24 cellular contexts compared by ENCODE assay signal in the genomic region with DNA sequence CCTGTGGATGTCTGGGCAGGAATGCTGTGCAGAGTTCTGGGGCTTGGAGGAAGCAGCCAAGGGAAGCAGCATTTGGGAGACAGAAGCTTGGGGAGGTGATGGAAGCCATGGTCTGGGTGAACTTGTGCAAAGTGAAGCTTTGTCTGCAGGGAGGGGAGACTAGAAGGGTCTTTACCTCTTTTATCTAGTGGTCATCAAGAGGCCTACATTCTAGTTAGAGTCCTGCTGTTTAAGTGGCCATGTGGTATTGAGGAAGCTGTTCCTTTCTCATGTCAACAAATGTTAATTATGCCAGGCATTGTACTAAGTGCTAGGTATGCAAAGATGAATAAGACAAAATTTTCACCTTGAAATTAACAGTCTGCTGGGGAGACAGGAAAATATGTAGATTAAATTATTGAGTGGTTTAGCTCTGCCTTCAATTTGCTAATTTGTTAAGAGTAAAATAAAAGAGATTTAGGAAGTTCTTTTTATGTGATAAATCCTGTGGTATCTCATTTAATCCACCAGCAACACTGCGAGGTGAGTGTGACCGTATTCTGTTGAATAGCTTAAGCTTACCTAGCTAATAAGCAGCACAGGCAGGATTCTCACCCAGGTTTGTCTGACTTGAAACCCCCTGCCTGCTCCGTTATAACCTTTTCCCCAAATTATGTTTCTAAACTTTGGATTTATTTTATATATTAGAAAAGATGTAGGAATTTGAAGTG. TPM values are rescaled to one million over a fixed set of nuclear protein-coding genes. Genes with fewer than 3 reads are reported as not detected.
A peak's percentile ranks its signal among the peaks of the same experiment; 100 is the strongest.
DNase-seq lines count a peak whose midpoint lies in the region; ATAC-seq, FAIRE-seq and TF ChIP-seq lines count a peak whose summit lies in the region.
"Had no signal": no experiment of that assay in that cellular context is flagged by ENCODE, and none has a peak within 500 bp of the region (broad histone marks: within the 10 kb centered on the region; RNA-seq: fewer than 3 reads in every experiment).

No MANE protein-coding gene starts in this region.

- H3K4me1 ChIP-seq in kidney (ENCODE audit: control insufficient read depth in 1 of 2, insufficient read depth in 1 of 2, low read depth in 1 of 2, low read length in 2 of 2): peaks cover 11 to 12% of the 10 kb centered on the region in 2 donors

- H3K9me3 ChIP-seq in kidney (ENCODE audit: control insufficient read depth in 1 of 2, low read length in 2 of 2): no peaks in the 10 kb centered on the region
- H3K9me3 ChIP-seq: A549, BLaER1, breast epithelium, mucosa of descending colon, upper lobe of right lung had no signal

- H3K4me1 Mint-ChIP-seq in natural killer cell (peaks cover 81 to 83% of the 10 kb centered on the region in 2 donors), WTC11 (peaks cover 49% of the 10 kb centered on the region), memory B cell (peaks cover 66% of the 10 kb centered on the region), type B pancreatic cell (ENCODE audit: unreplicated experiment) (peaks cover 59% of the 10 kb centered on the region)
- peaks cover 60 to 68% of the 10 kb centered on the region in 2 donors for H3K4me1 Mint-ChIP-seq in natural killer cell treated with Interleukin-12 subunit alpha and Interleukin-12 subunit beta and Interleukin-15 and Interleukin-18, amount 100 ng/mL, for 72 hours (ENCODE audit: low read depth in 2 of 2)

- CTCF ChIA-PET in WTC11 (lab: Charles Lee): interaction anchor here (1.1 to 1.9 kb wide), 4 partner anchors 14 to 123 kb away, joined by 3 to 5 read pairs (median 4); no protein-coding TSS in a partner anchor

- H3K27me3 Mint-ChIP-seq in natural killer cell (ENCODE audit: low read depth in 2 of 2) (no peaks in the 10 kb centered on the region), WTC11 (ENCODE audit: low read depth) (no peaks in the 10 kb centered on the region), memory B cell (no peaks in the 10 kb centered on the region), type B pancreatic cell (no peaks in the 10 kb centered on the region)
- H3K27me3 Mint-ChIP-seq in natural killer cell treated with Interleukin-12 subunit alpha and Interleukin-12 subunit beta and Interleukin-15 and Interleukin-18, amount 100 ng/mL, for 72 hours: no peaks in the 10 kb centered on the region

- H3K9ac ChIP-seq in kidney (ENCODE audit: low read length in 2 of 2): no peak overlapping the region
- H3K9ac ChIP-seq: BLaER1, GM23248 had no signal

- DNase-seq in natural killer cell (no peak), WTC11 (ENCODE audit: low spot score) (no peak), memory B cell (ENCODE audit: low spot score in 2 of 2) (no peak), type B pancreatic cell (ENCODE audit: extremely low spot score, unreplicated experiment) (no peak), kidney (no peak), T-helper 9 cell (no peak)
- DNase-seq in natural killer cell treated with Interleukin-12 subunit alpha and Interleukin-12 subunit beta and Interleukin-15 and Interleukin-18, amount 100 ng/mL, for 72 hours (ENCODE audit: low spot score): no peak
- no peak for DNase-seq in stimulated activated CD4-positive, alpha-beta T cell treated with anti-CD3 and anti-CD28 coated beads, Interleukin-1b, Interleukin-23, amount 100 ng/mL, for 48 hours
- DNase-seq: activated CD4-positive, alpha-beta T cell treated with anti-CD3 and anti-CD28 coated beads, Interleukin-2, amount 50 U/mL, for 4 hours; activated CD8-positive, alpha-beta memory T cell treated with anti-CD3 and anti-CD28 coated beads, Interleukin-2, amount 50 U/mL, for 48 hours; cortex of kidney; GM23248; mucosa of descending colon; NCI-H1105 treated with DMSO at 0.1 percent for 48 hours; NCI-H2081 treated with DMSO at 0.1 percent for 48 hours; RPMI8226; small intestine; stimulated activated CD4-positive, alpha-beta T cell treated with anti-CD3 and anti-CD28 coated beads, Interleukin-2, amount 100 ng/mL, for 48 hours; upper lobe of right lung had no signal

- no peak overlapping the region for H3K27ac ChIP-seq in kidney (ENCODE audit: low read depth in 2 of 2, low read length in 2 of 2)
- H3K27ac ChIP-seq: A549, BLaER1, breast epithelium, GM23248, SK-N-MC, upper lobe of right lung had no signal

- H3K4me3 Mint-ChIP-seq in natural killer cell: peak overlapping the region; percentile 52
- no peak overlapping the region for H3K4me3 Mint-ChIP-seq in natural killer cell treated with Interleukin-12 subunit alpha and Interleukin-12 subunit beta and Interleukin-15 and Interleukin-18, amount 100 ng/mL, for 72 hours
- H3K4me3 Mint-ChIP-seq in WTC11: no peak overlapping the region
- no peak overlapping the region for H3K4me3 Mint-ChIP-seq in memory B cell
- H3K4me3 Mint-ChIP-seq in type B pancreatic cell: no peak overlapping the region

- H3K36me3 Mint-ChIP-seq in natural killer cell (no peaks in the 10 kb centered on the region), WTC11 (no peaks in the 10 kb centered on the region), memory B cell (peaks cover 7% of the 10 kb centered on the region), type B pancreatic cell (peaks cover 20% of the 10 kb centered on the region)
- no peaks in the 10 kb centered on the region for H3K36me3 Mint-ChIP-seq in natural killer cell treated with Interleukin-12 subunit alpha and Interleukin-12 subunit beta and Interleukin-15 and Interleukin-18, amount 100 ng/mL, for 72 hours

- H3K36me3 ChIP-seq in kidney (ENCODE audit: control insufficient read depth in 1 of 2, insufficient read depth in 2 of 2, low read length in 2 of 2): no peaks in the 10 kb centered on the region
- H3K36me3 ChIP-seq: breast epithelium, upper lobe of right lung had no signal

- ATAC-seq in natural killer cell (no peak), WTC11 (peak; percentile 70), memory B cell (ENCODE audit: low read depth) (no peak)
- ATAC-seq in natural killer cell treated with Interleukin-12 subunit alpha and Interleukin-12 subunit beta and Interleukin-15 and Interleukin-18, amount 100 ng/mL, for 72 hours: no peak
- ATAC-seq: A549, mucosa of descending colon, upper lobe of right lung had no signal

- H3K9me3 Mint-ChIP-seq in natural killer cell (no peaks in the 10 kb centered on the region), WTC11 (no peaks in the 10 kb centered on the region), memory B cell (no peaks in the 10 kb centered on the region), type B pancreatic cell (peaks cover 3% of the 10 kb centered on the region)
- no peaks in the 10 kb centered on the region for H3K9me3 Mint-ChIP-seq in natural killer cell treated with Interleukin-12 subunit alpha and Interleukin-12 subunit beta and Interleukin-15 and Interleukin-18, amount 100 ng/mL, for 72 hours

- H3K4me3 ChIP-seq in kidney (ENCODE audit: low read length in 2 of 2): no peak overlapping the region
- H3K4me3 ChIP-seq: A549, BLaER1, breast epithelium, GM23248, mucosa of descending colon, SK-N-MC, upper lobe of right lung had no signal

- FAIRE-seq in kidney (lab: Jason Lieb, UNC): no peak
- FAIRE-seq: A549, D721Med, small intestine had no signal

- H3K27ac Mint-ChIP-seq in natural killer cell (peak overlapping the region; percentile 11 to 65), WTC11 (no peak overlapping the region), memory B cell (peak overlapping the region; percentile 39), type B pancreatic cell (peak overlapping the region; percentile 1)
- H3K27ac Mint-ChIP-seq in natural killer cell treated with Interleukin-12 subunit alpha and Interleukin-12 subunit beta and Interleukin-15 and Interleukin-18, amount 100 ng/mL, for 72 hours: no peak overlapping the region

- intact Hi-C loops in natural killer cell (cut with micrococcal nuclease) (no loop called here), kidney (cut with DNase I) (no loop called here)

- POLR2A ChIA-PET in WTC11 (lab: Charles Lee): no interaction called here

- TF ChIP-seq CTCF in natural killer cell (IDR thresholded peaks at IDR 0.05) (no peak), WTC11 (IDR thresholded peaks at IDR 0.05) (no peak), type B pancreatic cell (conservative IDR thresholded peaks at IDR 0.05) (no peak), kidney (IDR thresholded peaks at IDR 0.05; ENCODE audit: borderline replicate concordance, extremely low read depth, insufficient read depth) (no peak)

TF ChIP-seq in WTC11, 78 proteins besides CTCF, POLR2A, EP300 and RAD21 (continues in another document):
- TF ChIP-seq NFATC4 (CRISPR knock-in tag; IDR thresholded peaks at IDR 0.05) (no peak), ZNF121 (CRISPR knock-in tag; IDR thresholded peaks at IDR 0.05) (no peak), FOXJ3 (CRISPR knock-in tag; IDR thresholded peaks at IDR 0.05; ENCODE audit: borderline replicate concordance) (no peak), GTF2I (CRISPR knock-in tag; conservative IDR thresholded peaks at IDR 0.05) (no peak), KAT7 (CRISPR knock-in tag; IDR thresholded peaks at IDR 0.05; ENCODE audit: borderline replicate concordance) (no peak), ZBTB21 (CRISPR knock-in tag; IDR thresholded peaks at IDR 0.05; ENCODE audit: borderline replicate concordance) (no peak), ZNF671 (CRISPR knock-in tag; IDR thresholded peaks at IDR 0.05) (no peak), SP1 (CRISPR knock-in tag; conservative IDR thresholded peaks at IDR 0.05) (no peak), ZNF423 (CRISPR knock-in tag; IDR thresholded peaks at IDR 0.05) (no peak)
- TF ChIP-seq, protein P1, sequence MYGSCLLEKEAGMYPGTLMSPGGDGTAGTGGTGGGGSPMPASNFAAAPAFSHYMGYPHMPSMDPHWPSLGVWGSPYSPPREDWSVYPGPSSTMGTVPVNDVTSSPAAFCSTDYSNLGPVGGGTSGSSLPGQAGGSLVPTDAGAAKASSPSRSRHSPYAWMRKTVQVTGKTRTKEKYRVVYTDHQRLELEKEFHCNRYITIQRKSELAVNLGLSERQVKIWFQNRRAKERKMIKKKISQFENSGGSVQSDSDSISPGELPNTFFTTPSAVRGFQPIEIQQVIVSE (CRISPR knock-in tag; IDR thresholded peaks at IDR 0.05; ENCODE audit: borderline replicate concordance): no peak

RNA-seq across cellular contexts. Expression of a gene that starts 43.1 kb away (rescaled TPM):
- total RNA-seq in natural killer cell (100 to 1,000 TPM; 180 to 201 (median 189) TPM), WTC11 (2021) (53.8 to 60.3 TPM (median 55.9 TPM) in 3 replicates), type B pancreatic cell (ENCODE audit: low replicate concordance) (66.2 and 97.2 TPM in 2 replicates), kidney (110 TPM)
- total RNA-seq in natural killer cell treated with Interleukin-12 subunit alpha and Interleukin-12 subunit beta and Interleukin-15 and Interleukin-18, amount 100 ng/mL, for 72 hours: 100 to 1,000 TPM in 1 of 2 donors, 10 to 100 TPM in 1; 92.3 to 129 TPM
- 16.4 TPM for polyA plus RNA-seq in kidney (ENCODE audit: insufficient read depth, low read depth, low replicate concordance)

Comparison
In these comparisons a context has a peak if more than half of its experiments do, and no peak if none do; other contexts are left out.
1. H3K27ac Mint-ChIP-seq: peak in natural killer cell (2 of 2), memory B cell (single experiment) and type B pancreatic cell (single experiment); none in natural killer cell treated with Interleukin-12 subunit alpha and Interleukin-12 subunit beta and Interleukin-15 and Interleukin-18, amount 100 ng/mL, for 72 hours (0 of 2) and WTC11 (single experiment).